Comparison of ENCODE assay signal across 8 cellular contexts in genomic region chr2:56191617-56192016, GRCh38.
A peak's percentile ranks its signal among the peaks of the same experiment; 100 is the strongest.
DNase-seq lines count a peak whose midpoint lies in the region; ATAC-seq and TF ChIP-seq lines count a peak whose summit lies in the region.

No MANE protein-coding gene starts in this region.

- peak; percentile 81 for TF ChIP-seq CTCF in cardiac fibroblast (IDR thresholded peaks at IDR 0.05; ENCODE audit: low read depth, low read length)

- ATAC-seq in HG03460 (IDR thresholded peaks at IDR 0.05; ENCODE audit: unreplicated experiment) = no peak
- no peak for ATAC-seq in GM19397 (IDR thresholded peaks at IDR 0.05; ENCODE audit: unreplicated experiment)

- DNase-seq in NCI-H1417 (lab: John Stamatoyannopoulos, UW) (peak; percentile 50 to 84 (median 75)), NCI-H1417 treated with DMSO at 0.1 percent for 48 hours (lab: John Stamatoyannopoulos, UW) (no peak), NCI-H187 treated with DMSO at 0.1 percent for 48 hours (lab: John Stamatoyannopoulos, UW) (peak; percentile 32), cardiac fibroblast (ENCODE audit: low read depth in 2 of 2) (peak; percentile 38 to 77), midbrain (lab: John Stamatoyannopoulos, UW) (peak; percentile 26), epidermal melanocyte (ENCODE audit: insufficient read length, low spot score) (no peak)

- H3K4me3 ChIP-seq in cardiac fibroblast (replicated peaks in 1 of 2; ENCODE audit: low read depth in 2 of 2, low read length in 2 of 2) = no peak overlapping the region

Comparison
In these comparisons a context has a peak if more than half of its experiments do, and no peak if none do; other contexts are left out.
1. DNase-seq: peak in NCI-H1417 (3 of 3), NCI-H187 treated with DMSO at 0.1 percent for 48 hours (single experiment), cardiac fibroblast (2 of 2) and midbrain (single experiment); none in NCI-H1417 treated with DMSO at 0.1 percent for 48 hours (single experiment) and epidermal melanocyte (single experiment).